In genomic region chr12:130971871-130972588, GRCh38 we compare ENCODE assay signal across 1 cellular context.
A peak's percentile ranks its signal among the peaks of the same experiment; 100 is the strongest.
TF ChIP-seq lines count a peak whose summit lies in the region.

No MANE protein-coding gene starts in this region.

TF ChIP-seq in HepG2, 621 proteins besides CTCF, POLR2A, EP300 and RAD21 (continued from another document and continues in another):
- TF ChIP-seq PLRG1 (conservative IDR thresholded peaks at IDR 0.05) (no peak), PHF5A (CRISPR knock-in tag; IDR thresholded peaks at IDR 0.05; ENCODE audit: low read depth, unreplicated experiment) (no peak), THAP9 (CRISPR knock-in tag; IDR thresholded peaks at IDR 0.05; ENCODE audit: borderline replicate concordance) (no peak), ZNF274 (CRISPR knock-in tag; IDR thresholded peaks at IDR 0.05) (0 out of 2 replicates have a peak, but pooled peaks have one; percentile 33), DBP (CRISPR knock-in tag; IDR thresholded peaks at IDR 0.05; ENCODE audit: not compliant biosample characterization) (no peak), ZSCAN25 (CRISPR knock-in tag; IDR thresholded peaks at IDR 0.05) (no peak; the same call in 1 of the 2 replicates), FOXK1 (CRISPR knock-in tag; IDR thresholded peaks at IDR 0.05; ENCODE audit: borderline replicate concordance, low read depth) (peak; percentile 78; the same call in 1 of the 2 replicates), ZBTB4 (CRISPR knock-in tag; IDR thresholded peaks at IDR 0.05; ENCODE audit: borderline replicate concordance) (peak; percentile 34; the same call in 1 of the 2 replicates), MEF2D (CRISPR knock-in tag; IDR thresholded peaks at IDR 0.05) (no peak; the same call in 1 of the 2 replicates), ZNF629 (CRISPR knock-in tag; conservative IDR thresholded peaks at IDR 0.05) (no peak), ZNF792 (CRISPR knock-in tag; IDR thresholded peaks at IDR 0.05) (no peak), ZSCAN5A (CRISPR knock-in tag; IDR thresholded peaks at IDR 0.05; ENCODE audit: borderline replicate concordance) (no peak), NONO (IDR thresholded peaks at IDR 0.05) (no peak), NONO (CRISPR knock-in tag; conservative IDR thresholded peaks at IDR 0.05) (peak; percentile 35; the same call in 1 of the 2 replicates), DNMT1 (CRISPR knock-in tag; IDR thresholded peaks at IDR 0.05) (no peak), ZNF501 (CRISPR knock-in tag; IDR thresholded peaks at IDR 0.05) (no peak), ZNF225 (CRISPR knock-in tag; IDR thresholded peaks at IDR 0.05) (no peak), ZNF101 (CRISPR knock-in tag; IDR thresholded peaks at IDR 0.05; ENCODE audit: borderline replicate concordance, low read depth) (no peak), ATF6 (CRISPR knock-in tag; conservative IDR thresholded peaks at IDR 0.05) (no peak), HHEX (CRISPR knock-in tag; IDR thresholded peaks at IDR 0.05) (no peak), SMYD3 (CRISPR knock-in tag; IDR thresholded peaks at IDR 0.05) (0 out of 2 replicates have a peak, but pooled peaks have one; percentile 10), SALL2 (CRISPR knock-in tag; IDR thresholded peaks at IDR 0.05) (no peak), FOXK2 (IDR thresholded peaks at IDR 0.05) (no peak), HDAC1 (CRISPR knock-in tag; IDR thresholded peaks at IDR 0.05) (peak; percentile 62; the same call in 1 of the 2 replicates), RFX5 (IDR thresholded peaks at IDR 0.05; ENCODE audit: low read depth, low read length) (no peak), ARID3A (IDR thresholded peaks at IDR 0.05; ENCODE audit: low read depth, low read length) (no peak; the same call in 1 of the 2 replicates), ZNF44 (CRISPR knock-in tag; IDR thresholded peaks at IDR 0.05) (no peak), FLYWCH1 (CRISPR knock-in tag; IDR thresholded peaks at IDR 0.05) (no peak), AFF4 (CRISPR knock-in tag; IDR thresholded peaks at IDR 0.05) (no peak), ZNF333 (CRISPR knock-in tag; IDR thresholded peaks at IDR 0.05; ENCODE audit: borderline replicate concordance) (no peak), SNAI1 (CRISPR knock-in tag; IDR thresholded peaks at IDR 0.05; ENCODE audit: borderline replicate concordance) (no peak), HINFP (CRISPR knock-in tag; IDR thresholded peaks at IDR 0.05; ENCODE audit: low read depth) (no peak), ZNF563 (CRISPR knock-in tag; IDR thresholded peaks at IDR 0.05) (no peak), GATAD2A (CRISPR knock-in tag; IDR thresholded peaks at IDR 0.05) (peak; percentile 78), HNF4G (IDR thresholded peaks at IDR 0.05; ENCODE audit: borderline replicate concordance, low read depth, low read length) (peak; percentile 58; the same call in 1 of the 2 replicates), HNF4G (CRISPR knock-in tag; IDR thresholded peaks at IDR 0.05; ENCODE audit: borderline replicate concordance, low read depth) (peak; percentile 70; the same call in 1 of the 2 replicates), HOXD1 (CRISPR knock-in tag; IDR thresholded peaks at IDR 0.05) (no peak), TP53 (CRISPR knock-in tag; conservative IDR thresholded peaks at IDR 0.05) (no peak), ZNF781 (CRISPR knock-in tag; IDR thresholded peaks at IDR 0.05; ENCODE audit: borderline replicate concordance, not compliant biosample characterization) (no peak), ZNF674 (CRISPR knock-in tag; IDR thresholded peaks at IDR 0.05; ENCODE audit: low read depth) (no peak), HNRNPLL (IDR thresholded peaks at IDR 0.05; ENCODE audit: low read depth, low read length, poor library complexity, severe bottlenecking) (no peak), MTERF4 (CRISPR knock-in tag; IDR thresholded peaks at IDR 0.05) (no peak), IRF9 (CRISPR knock-in tag; IDR thresholded peaks at IDR 0.05; ENCODE audit: borderline replicate concordance) (no peak)
